In the genomic region with DNA sequence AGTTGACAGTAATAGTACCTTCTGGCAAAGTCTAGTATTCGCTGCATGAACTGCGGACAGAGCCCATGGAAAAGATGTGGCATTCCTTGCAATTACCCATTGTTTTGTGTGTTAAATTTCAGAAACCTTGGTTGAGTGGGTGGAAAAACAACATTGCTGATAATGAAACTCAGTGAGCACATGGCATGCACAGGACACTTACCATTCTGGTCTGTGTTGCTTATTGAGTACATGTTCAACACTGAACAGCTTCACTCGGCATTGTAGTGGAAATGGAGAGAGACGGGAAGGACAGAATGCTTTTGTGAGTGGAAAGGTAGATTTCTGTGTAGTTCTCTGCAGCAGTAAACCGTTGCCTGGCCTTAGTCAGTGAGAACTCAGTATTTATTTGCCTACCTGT, we compare ENCODE assay signal across 23 cellular contexts.
DNase-seq lines count a peak whose midpoint lies in the region; ATAC-seq, FAIRE-seq and TF ChIP-seq lines count a peak whose summit lies in the region.
"Had no signal": no experiment of that assay in that cellular context is flagged by ENCODE, and none has a peak within 500 bp of the region (broad histone marks: within the 10 kb centered on the region; RNA-seq: fewer than 3 reads in every experiment).

No MANE protein-coding gene starts in this region.

- TF ChIP-seq CTCF in A549 (IDR thresholded peaks at IDR 0.05): no peak
- TF ChIP-seq CTCF in LNCaP clone FGC (IDR thresholded peaks at IDR 0.05; ENCODE audit: control insufficient read depth, extremely low read depth, insufficient read depth): no peak
- TF ChIP-seq CTCF in H1 (IDR thresholded peaks at IDR 0.05; ENCODE audit: control extremely low read depth in 1 of 3, insufficient read depth in 1 of 3, low read depth in 1 of 3, low read length in 3 of 3): no peak
- no peak for TF ChIP-seq CTCF in sigmoid colon (IDR thresholded peaks at IDR 0.05)

- no peak overlapping the region for H2BK12ac ChIP-seq in H1 (ENCODE audit: low read depth, low read length)

- peak overlapping the region; percentile 76 for H3K4me2 ChIP-seq in A549
- H3K4me2 ChIP-seq in H1 (ENCODE audit: insufficient read depth in 1 of 2, low read depth in 2 of 2, low read length in 2 of 2): no peak overlapping the region

- no peak overlapping the region for H2AK5ac ChIP-seq in H1 (ENCODE audit: low read depth, low read length)

- no peak overlapping the region for H2BK15ac ChIP-seq in H1 (ENCODE audit: low read length)

- POLR2A ChIA-PET in A549 (lab: Yijun Ruan, JAX) (no interaction called here), H1 (lab: Charles Lee; ENCODE audit: partially characterized antibody) (no interaction called here)

- FAIRE-seq in A549 (lab: Jason Lieb, UNC) (no peak), H1 (lab: Jason Lieb, UNC) (no peak)
- FAIRE-seq: TTC549 had no signal

- H3K27ac ChIP-seq in A549: peak overlapping the region; percentile 78 to 84
- no peak overlapping the region for H3K27ac ChIP-seq in H1 (ENCODE audit: low read depth, low read length)
- H3K27ac ChIP-seq in sigmoid colon: peak overlapping the region in 3 of 4 donors; percentile 73 to 88 (median 81)
- H3K27ac ChIP-seq: vagina had no signal

- no peak overlapping the region for H3K4me3 ChIP-seq in A549
- H3K4me3 ChIP-seq in LNCaP clone FGC (ENCODE audit: low read depth, low read length): peak overlapping the region; percentile 14
- no peak overlapping the region for H3K4me3 ChIP-seq in H1 (ENCODE audit: extremely low read depth in 1 of 4, insufficient read depth in 2 of 4, low read depth in 3 of 4, low read length in 4 of 4)
- H3K4me3 ChIP-seq in sigmoid colon: no peak overlapping the region
- H3K4me3 ChIP-seq: body of pancreas, Peyer's patch, vagina had no signal

- no peak overlapping the region for H2BK120ac ChIP-seq in H1 (replicated peaks; ENCODE audit: low read depth, low read length)

- H3K9ac ChIP-seq in H1 (replicated peaks in 1 of 4; ENCODE audit: extremely low read depth in 1 of 4, low read depth in 3 of 4, low read length in 3 of 4): no peak overlapping the region

- peaks cover 83% of the 10 kb centered on the region for H3K4me1 ChIP-seq in A549
- peaks cover 3 to 24% (median 13%) of the 10 kb centered on the region in 4 experiments for H3K4me1 ChIP-seq in H1 (replicated peaks in 1 of 4; ENCODE audit: control insufficient read depth in 3 of 4, insufficient read depth in 4 of 4, low read length in 3 of 4)
- H3K4me1 ChIP-seq in sigmoid colon: peaks cover 0 to 70% (median 54%) of the 10 kb centered on the region in 4 donors

- no peak for TF ChIP-seq POLR2A in A549 (IDR thresholded peaks at IDR 0.05; ENCODE audit: low read length)
- TF ChIP-seq POLR2A in H1 (IDR thresholded peaks at IDR 0.05; ENCODE audit: control extremely low read depth in 1 of 2, low read depth in 2 of 2, low read length in 2 of 2): no peak
- no peak for TF ChIP-seq POLR2A in sigmoid colon (IDR thresholded peaks at IDR 0.05)

- H3K27me3 ChIP-seq in H1 (replicated peaks in 1 of 4; ENCODE audit: control insufficient read depth in 3 of 4, extremely low read depth in 1 of 4, insufficient read depth in 3 of 4, low read length in 3 of 4): no peaks in the 10 kb centered on the region
- no peaks in the 10 kb centered on the region for H3K27me3 ChIP-seq in sigmoid colon
- H3K27me3 ChIP-seq: body of pancreas, Peyer's patch, vagina had no signal

- H4K20me1 ChIP-seq in H1 (replicated peaks in 1 of 2; ENCODE audit: control insufficient read depth in 1 of 2, insufficient read depth in 2 of 2, low read length in 2 of 2): peaks cover 4 to 7% of the 10 kb centered on the region in 2 experiments

- no peak for ATAC-seq in A549
- ATAC-seq in HG02571 (IDR thresholded peaks at IDR 0.05; ENCODE audit: unreplicated experiment): no peak
- ATAC-seq in HG02623 (IDR thresholded peaks at IDR 0.05; ENCODE audit: unreplicated experiment): no peak
- no peak for ATAC-seq in GM21576 (IDR thresholded peaks at IDR 0.05; ENCODE audit: unreplicated experiment)

- 91% methylated on average over 5 of the region's 5 CpGs for WGBS in A549 (ENCODE audit: missing lambda C conversion rate)
- 94% methylated on average over 5 of the region's 5 CpGs; no CpG with 5 or more reads in 1 of the 2 experiments for WGBS in H1 (ENCODE audit: extremely low coverage in 1 of 2, insufficient coverage in 1 of 2, insufficient read length in 1 of 2, insufficient replicate concordance in 2 of 2, low coverage in 1 of 2, low lambda C conversion rate in 2 of 2, missing lambda C conversion rate in 1 of 2), 2 experiments
- 52 to 76% methylated on average over 5 of the region's 5 CpGs for WGBS in sigmoid colon, 2 donors

- no peak overlapping the region for H3K14ac ChIP-seq in H1 (ENCODE audit: insufficient read length)

- H3K9me3 ChIP-seq in A549: no peaks in the 10 kb centered on the region
- peaks cover 5% of the 10 kb centered on the region in 2 experiments; a peak in 2 of 4 replicates for H3K9me3 ChIP-seq in H1 (ENCODE audit: insufficient read depth in 2 of 2, low read depth in 1 of 2, low read length in 1 of 2)
- H3K9me3 ChIP-seq in sigmoid colon: no peaks in the 10 kb centered on the region
- H3K9me3 ChIP-seq: body of pancreas, Caco-2, Peyer's patch, prostate gland, vagina had no signal

- H3K23me2 ChIP-seq in H1 (ENCODE audit: low read depth, low read length): no peaks in the 10 kb centered on the region

- H4K8ac ChIP-seq in H1 (ENCODE audit: extremely low read depth, insufficient read depth, low read length): no peak overlapping the region

- no peak overlapping the region for H3K23ac ChIP-seq in H1 (ENCODE audit: insufficient read length)

- DNase-seq in A549 (ENCODE audit: low read depth in 1 of 2, low spot score in 1 of 2) (no peak), LNCaP clone FGC (ENCODE audit: low read depth) (no peak), H1 (ENCODE audit: low read depth in 1 of 2, low spot score in 2 of 2) (no peak), sigmoid colon (no peak), NCI-H1417 treated with DMSO at 0.1 percent for 48 hours (lab: John Stamatoyannopoulos, UW) (no peak)
- DNase-seq: activated CD4-positive, alpha-beta T cell treated with anti-CD3 and anti-CD28 coated beads, Interleukin-2, amount 10 ng/mL, durations not matched to agents 7 days and 5 days; activated naive CD4-positive, alpha-beta T cell treated with anti-CD3 and anti-CD28 coated beads for 36 hours; Caco-2; dermis blood vessel endothelial cell; erythroblast; MV-4-11; naive B cell; NCI-H2171; Peyer's patch; stimulated activated CD4-positive, alpha-beta T cell treated with anti-CD3 and anti-CD28 coated beads, Interleukin-15, amount 100 ng/mL, for 24 hours; stimulated activated naive CD4-positive, alpha-beta T cell had no signal

- H2AFZ ChIP-seq in H1 (ENCODE audit: low read length): no peak overlapping the region

- no peak overlapping the region for H3K4ac ChIP-seq in H1 (replicated peaks; ENCODE audit: insufficient read length, low read depth, low read length)

- intact Hi-C loops in sigmoid colon (cut with DNase I): loop anchor here (5.0 kb wide), 2 partner anchors 53 to 162 kb away; no protein-coding TSS in a partner anchor

- H3K36me3 ChIP-seq in H1 (ENCODE audit: control insufficient read depth in 2 of 4, insufficient read depth in 4 of 4, low read length in 3 of 4): peaks cover 0 to 6% (median 2%) of the 10 kb centered on the region in 4 experiments; a peak in 1 of 8 replicates
- H3K36me3 ChIP-seq in sigmoid colon: no peaks in the 10 kb centered on the region
- H3K36me3 ChIP-seq: Peyer's patch, prostate gland, vagina had no signal

- peaks cover 2% of the 10 kb centered on the region; the same call in 1 of the 2 replicates for H3K79me1 ChIP-seq in H1 (ENCODE audit: low read depth, low read length)

- TF ChIP-seq EP300 in A549 (IDR thresholded peaks at IDR 0.05) (no peak), H1 (IDR thresholded peaks at IDR 0.05; ENCODE audit: borderline replicate concordance in 1 of 2, low read depth in 2 of 2, low read length in 2 of 2) (no peak), sigmoid colon (IDR thresholded peaks at IDR 0.05) (no peak)

- no peak overlapping the region for H3K56ac ChIP-seq in H1 (replicated peaks; ENCODE audit: insufficient read length, low read depth, low read length)

- CTCF ChIA-PET in A549 (lab: Yijun Ruan, JAX) (no interaction called here), H1 (lab: Charles Lee; ENCODE audit: partially characterized antibody) (no interaction called here)

- H2BK20ac ChIP-seq in H1 (ENCODE audit: low read length): no peak overlapping the region

- H3K79me2 ChIP-seq in H1 (ENCODE audit: control insufficient read depth in 1 of 2, insufficient read depth in 2 of 2, low read length in 2 of 2): peaks cover 3 to 69% of the 10 kb centered on the region in 2 experiments; a peak in 2 of 4 replicates

- no peak for TF ChIP-seq RAD21 in A549 (conservative IDR thresholded peaks at IDR 0.05 in 1 of 2, IDR thresholded peaks at IDR 0.05 in 1 of 2)
- TF ChIP-seq RAD21 in H1 (IDR thresholded peaks at IDR 0.05 in 1 of 2, conservative IDR thresholded peaks at IDR 0.05 in 1 of 2; ENCODE audit: low read depth in 2 of 2, low read length in 2 of 2): no peak

- H4K91ac ChIP-seq in H1 (replicated peaks; ENCODE audit: insufficient read length, low read length): peak overlapping the region; percentile 66

- no peak overlapping the region for H3K18ac ChIP-seq in H1 (ENCODE audit: extremely low read depth, low read length)

- no peak overlapping the region for H2BK5ac ChIP-seq in H1 (ENCODE audit: low read depth, low read length)

- H4K5ac ChIP-seq in H1 (ENCODE audit: insufficient read length, low read depth, low read length): no peak overlapping the region

TF ChIP-seq in A549, 52 proteins besides CTCF, POLR2A, EP300 and RAD21 (continues in another document):
- TF ChIP-seq POLR2AphosphoS2 (conservative IDR thresholded peaks at IDR 0.05; ENCODE audit: low read length) (no peak), EHMT2 (IDR thresholded peaks at IDR 0.05; ENCODE audit: low read depth) (no peak), RARB (CRISPR knock-in tag; IDR thresholded peaks at IDR 0.05) (no peak), NPAS2 (CRISPR knock-in tag; IDR thresholded peaks at IDR 0.05; ENCODE audit: borderline replicate concordance) (no peak), EHF (CRISPR knock-in tag; IDR thresholded peaks at IDR 0.05) (no peak), TFCP2L1 (CRISPR knock-in tag; IDR thresholded peaks at IDR 0.05) (no peak), NR3C1 (IDR thresholded peaks at IDR 0.05) (no peak), HOXA7 (CRISPR knock-in tag; IDR thresholded peaks at IDR 0.05) (no peak), CHD4 (IDR thresholded peaks at IDR 0.05; ENCODE audit: borderline replicate concordance) (no peak)

TF ChIP-seq in H1, 55 proteins besides CTCF, POLR2A, EP300 and RAD21:
- TF ChIP-seq NANOG (IDR thresholded peaks at IDR 0.05; ENCODE audit: insufficient read depth, low read depth, low read length, poor library complexity, severe bottlenecking): no peak
